Comparison of ENCODE assay signal across 2 cellular contexts in the genomic region with DNA sequence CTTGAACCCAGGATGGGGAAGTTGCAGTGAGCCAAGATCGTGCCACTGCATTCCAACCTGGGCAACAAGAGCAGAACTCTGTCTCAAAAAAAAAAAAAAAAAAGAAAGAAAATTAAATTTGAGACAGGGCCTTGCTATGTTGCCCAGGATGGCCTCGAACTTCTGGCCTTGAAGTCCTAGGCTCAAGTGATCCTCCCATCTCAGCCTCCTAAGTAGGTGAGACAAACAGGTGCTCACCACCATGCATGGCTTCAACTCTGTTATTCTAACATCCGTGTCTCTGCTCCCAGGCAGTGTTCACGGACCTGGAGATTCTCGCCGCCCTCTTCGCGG.
A peak's percentile ranks its signal among the peaks of the same experiment; 100 is the strongest.
TF ChIP-seq lines count a peak whose summit lies in the region.

No MANE protein-coding gene starts in this region.

TF ChIP-seq in IMR-90, 13 proteins besides CTCF, POLR2A, EP300 and RAD21:
- TF ChIP-seq ELK1 (IDR thresholded peaks at IDR 0.05; ENCODE audit: borderline replicate concordance, low read depth, low read length) (no peak), NFE2L2 (IDR thresholded peaks at IDR 0.05; ENCODE audit: low read depth, low read length) (no peak), MAZ (IDR thresholded peaks at IDR 0.05; ENCODE audit: borderline replicate concordance, low read depth, low read length) (no peak), RFX5 (IDR thresholded peaks at IDR 0.05; ENCODE audit: low read depth, low read length) (no peak), RCOR1 (IDR thresholded peaks at IDR 0.05; ENCODE audit: insufficient replicate concordance, low read length) (no peak), FOS (IDR thresholded peaks at IDR 0.05; ENCODE audit: low read depth, low read length) (no peak), CEBPB (IDR thresholded peaks at IDR 0.05; ENCODE audit: low read depth, low read length) (no peak), SMC3 (IDR thresholded peaks at IDR 0.05; ENCODE audit: low read depth, low read length) (no peak), MXI1 (IDR thresholded peaks at IDR 0.05; ENCODE audit: borderline replicate concordance, low read depth, low read length) (no peak), BHLHE40 (IDR thresholded peaks at IDR 0.05; ENCODE audit: low read depth, low read length) (no peak), CHD1 (IDR thresholded peaks at IDR 0.05; ENCODE audit: low read depth, low read length) (no peak), MAFK (IDR thresholded peaks at IDR 0.05; ENCODE audit: low read depth, low read length) (no peak)
- TF ChIP-seq, protein P1, sequence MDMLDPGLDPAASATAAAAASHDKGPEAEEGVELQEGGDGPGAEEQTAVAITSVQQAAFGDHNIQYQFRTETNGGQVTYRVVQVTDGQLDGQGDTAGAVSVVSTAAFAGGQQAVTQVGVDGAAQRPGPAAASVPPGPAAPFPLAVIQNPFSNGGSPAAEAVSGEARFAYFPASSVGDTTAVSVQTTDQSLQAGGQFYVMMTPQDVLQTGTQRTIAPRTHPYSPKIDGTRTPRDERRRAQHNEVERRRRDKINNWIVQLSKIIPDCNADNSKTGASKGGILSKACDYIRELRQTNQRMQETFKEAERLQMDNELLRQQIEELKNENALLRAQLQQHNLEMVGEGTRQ (IDR thresholded peaks at IDR 0.05; ENCODE audit: low read depth, low read length) = no peak

TF ChIP-seq in H1, 55 proteins besides CTCF, POLR2A, EP300 and RAD21:
- TF ChIP-seq CHD7 (IDR thresholded peaks at IDR 0.05; ENCODE audit: insufficient replicate concordance, low read length) (no peak), KDM1A (IDR thresholded peaks at IDR 0.05; ENCODE audit: borderline replicate concordance, low read length) (peak; percentile 44; the same call in 1 of the 2 replicates)
